ENCODE assay signal across 1 cellular context in the genomic region with DNA sequence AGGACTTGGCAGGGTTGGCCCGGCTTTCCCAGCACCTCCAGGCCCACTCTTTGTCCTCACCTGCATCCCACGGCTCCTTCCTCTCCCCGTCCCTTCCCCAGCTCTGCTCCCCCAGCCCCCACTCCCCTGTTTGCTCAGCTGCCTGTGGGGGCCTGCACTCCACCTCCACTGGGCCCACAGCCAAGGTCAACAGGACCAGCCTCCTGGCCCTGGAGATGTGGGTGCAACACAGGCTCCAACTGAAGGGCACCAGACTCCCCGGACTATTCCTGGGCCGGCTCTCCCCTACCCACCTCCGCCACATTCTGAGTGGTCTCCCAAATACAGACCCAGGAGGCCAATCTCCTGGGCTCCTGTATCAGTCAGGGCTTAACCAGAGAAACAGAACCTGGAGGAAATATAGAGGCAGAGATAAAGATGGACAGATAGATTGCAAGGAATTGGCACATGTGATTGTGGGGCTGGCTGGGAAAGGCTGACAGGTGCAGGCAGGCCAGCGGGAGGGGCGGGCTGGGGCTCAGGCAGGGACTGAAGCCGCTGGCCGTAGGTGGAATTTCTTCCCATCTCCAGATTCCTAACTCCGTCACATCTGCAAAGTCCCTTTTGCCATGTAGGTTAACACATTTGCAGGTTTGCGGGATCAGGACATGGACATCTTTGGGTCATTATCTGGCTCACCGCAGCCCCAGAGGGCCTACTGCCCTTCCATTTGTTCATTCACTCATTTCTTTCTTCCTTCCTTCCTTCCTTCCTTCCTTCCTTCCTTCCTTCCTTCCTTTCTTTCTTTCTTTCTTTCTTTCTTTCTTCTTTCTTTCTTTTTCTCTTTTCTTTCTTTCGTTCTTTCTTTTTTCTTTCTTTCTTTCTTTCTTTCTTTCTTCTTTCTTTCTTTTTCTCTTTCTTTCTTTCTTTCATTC.
TF ChIP-seq lines count a peak whose summit lies in the region.

No MANE protein-coding gene starts in this region.

TF ChIP-seq in HepG2, 621 proteins besides CTCF, POLR2A, EP300 and RAD21 (continued from another document):
- TF ChIP-seq, protein P1, sequence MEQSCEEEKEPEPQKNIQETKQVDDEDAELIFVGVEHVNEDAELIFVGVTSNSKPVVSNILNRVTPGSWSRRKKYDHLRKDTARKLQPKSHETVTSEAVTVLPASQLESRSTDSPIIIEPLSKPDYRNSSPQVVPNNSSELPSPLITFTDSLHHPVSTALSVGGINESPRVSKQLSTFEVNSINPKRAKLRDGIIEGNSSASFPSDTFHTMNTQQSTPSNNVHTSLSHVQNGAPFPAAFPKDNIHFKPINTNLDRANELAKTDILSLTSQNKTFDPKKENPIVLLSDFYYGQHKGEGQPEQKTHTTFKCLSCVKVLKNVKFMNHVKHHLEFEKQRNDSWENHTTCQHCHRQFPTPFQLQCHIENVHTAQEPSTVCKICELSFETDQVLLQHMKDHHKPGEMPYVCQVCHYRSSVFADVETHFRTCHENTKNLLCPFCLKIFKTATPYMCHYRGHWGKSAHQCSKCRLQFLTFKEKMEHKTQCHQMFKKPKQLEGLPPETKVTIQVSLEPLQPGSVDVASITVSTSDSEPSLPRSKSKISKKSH (CRISPR knock-in tag; IDR thresholded peaks at IDR 0.05; ENCODE audit: borderline replicate concordance) = 0 out of 2 replicates have a peak, but pooled peaks have one; percentile 21
